Comparison of ENCODE assay signal across 1 cellular context in genomic region chr3:56102034-56102433, GRCh38.
TF ChIP-seq lines count a peak whose summit lies in the region.

No MANE protein-coding gene starts in this region.

TF ChIP-seq in GM23338, 12 proteins besides CTCF, POLR2A, EP300 and RAD21:
- TF ChIP-seq REST (IDR thresholded peaks at IDR 0.05; ENCODE audit: unreplicated experiment), result no peak
- TF ChIP-seq POLR2AphosphoS5 (IDR thresholded peaks at IDR 0.05; ENCODE audit: low read depth), result no peak
- no peak for TF ChIP-seq ZNF462 (CRISPR knock-in tag; IDR thresholded peaks at IDR 0.05)
- TF ChIP-seq ZNF114 (CRISPR knock-in tag; IDR thresholded peaks at IDR 0.05), result no peak
